In the genomic region with DNA sequence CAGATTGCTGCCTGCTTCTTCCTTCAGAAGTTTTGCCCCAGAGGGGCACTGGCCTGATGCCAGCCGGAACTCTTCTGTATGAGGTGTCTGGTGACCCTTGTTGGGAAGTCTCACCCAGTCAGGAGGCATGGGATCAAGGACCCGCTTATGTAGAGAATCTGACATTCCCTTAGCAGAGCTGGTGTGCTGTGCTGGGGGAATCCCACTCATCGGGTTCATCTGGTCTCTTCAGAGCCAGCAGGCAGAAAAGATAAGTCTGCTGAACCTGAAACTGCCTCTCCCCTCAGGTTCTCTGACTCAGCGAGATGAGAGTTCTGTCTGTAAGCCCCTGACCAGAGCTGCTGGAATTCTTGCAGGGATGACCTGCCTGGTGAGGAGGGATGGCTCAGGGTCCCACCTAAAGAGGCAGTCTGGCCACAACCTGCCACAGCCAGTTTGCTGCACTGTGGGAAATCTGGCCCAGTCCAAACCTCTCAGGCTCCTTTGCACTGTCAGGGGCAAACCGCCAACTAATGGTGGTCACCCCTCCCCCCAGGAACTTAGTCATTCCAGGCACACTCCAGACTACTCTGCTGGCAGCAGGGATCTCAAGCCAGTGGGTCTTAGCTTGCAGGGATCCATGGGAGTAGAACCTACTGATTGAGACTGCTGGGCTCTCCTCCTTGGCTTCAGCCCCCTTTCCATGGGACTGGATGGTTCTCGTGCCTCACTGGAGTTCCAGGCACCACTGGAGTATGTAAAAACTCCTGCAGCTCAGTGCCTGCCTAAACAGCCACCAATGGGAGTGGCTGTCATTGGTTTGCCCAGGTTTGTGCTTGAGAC, we compare ENCODE assay signal across 8 cellular contexts. TPM values are rescaled to one million over a fixed set of nuclear protein-coding genes. Genes with fewer than 3 reads are reported as not detected.
A peak's percentile ranks its signal among the peaks of the same experiment; 100 is the strongest.
DNase-seq lines count a peak whose midpoint lies in the region; ATAC-seq and TF ChIP-seq lines count a peak whose summit lies in the region.

No MANE protein-coding gene starts in this region.

- H3K36me3 ChIP-seq in mesodermal cell (ENCODE audit: control insufficient read depth, insufficient read depth, low read length) (peaks cover 7% of the 10 kb centered on the region), uterus (no peaks in the 10 kb centered on the region)

- peaks cover 73% of the 10 kb centered on the region for H3K4me1 Mint-ChIP-seq in T-helper 17 cell

- H3K4me1 ChIP-seq in mesodermal cell (ENCODE audit: control insufficient read depth, insufficient read depth, low read length, poor library complexity, severe bottlenecking) (peaks cover 16% of the 10 kb centered on the region), uterus (peaks cover 0 to under 1% of the 10 kb centered on the region in 2 donors)

- peak overlapping the region; percentile 98 for H3K27ac Mint-ChIP-seq in T-helper 17 cell

- H3K4me3 Mint-ChIP-seq in T-helper 17 cell = peak overlapping the region; percentile 98

- TF ChIP-seq CTCF in choroid plexus epithelial cell (conservative IDR thresholded peaks at IDR 0.05; ENCODE audit: low read depth, low read length) (no peak), uterus (IDR thresholded peaks at IDR 0.05) (no peak)

- H3K27me3 Mint-ChIP-seq in T-helper 17 cell = no peaks in the 10 kb centered on the region

- intact Hi-C loops in uterus (cut with DNase I; ENCODE audit: low total_unique reads) = no loop called here

- H3K9me3 ChIP-seq in T-helper 17 cell (ENCODE audit: control insufficient read depth, low read length, poor library complexity, severe bottlenecking) (no peaks in the 10 kb centered on the region), mesodermal cell (ENCODE audit: control insufficient read depth, low read length) (no peaks in the 10 kb centered on the region), uterus (no peaks in the 10 kb centered on the region)

- 85 to 95% methylated on average over 5 of the region's 6 CpGs for WGBS in mesodermal cell (ENCODE audit: insufficient coverage in 2 of 2), 2 experiments

- TF ChIP-seq POLR2A in uterus (IDR thresholded peaks at IDR 0.05) = no peak

- ATAC-seq in HG03196 (IDR thresholded peaks at IDR 0.05; ENCODE audit: unreplicated experiment) (peak; percentile 27), T-helper 17 cell (peak; percentile 66)

- H3K27ac ChIP-seq in mesodermal cell (ENCODE audit: low read depth, low read length, severe bottlenecking) = peak overlapping the region; percentile 81
- no peak overlapping the region for H3K27ac ChIP-seq in uterus

- peaks cover 23% of the 10 kb centered on the region for H3K36me3 Mint-ChIP-seq in T-helper 17 cell (ENCODE audit: low read depth)

- DNase-seq in DMS53 (lab: John Stamatoyannopoulos, UW) (peak; percentile 71), DMS53 treated with DMSO at 0.1 percent for 48 hours (lab: John Stamatoyannopoulos, UW; ENCODE audit: unreplicated experiment) (no peak), T-helper 17 cell (peak; percentile 24 to 50 (median 26)), choroid plexus epithelial cell (ENCODE audit: low read depth) (peak; percentile 93), uterus (peak; percentile 32 to 54), retina (no peak)

- H3K4me3 ChIP-seq in choroid plexus epithelial cell (ENCODE audit: low read depth, low read length) = no peak overlapping the region
- H3K4me3 ChIP-seq in mesodermal cell (ENCODE audit: extremely low read depth, insufficient read depth, low read length, poor library complexity, severe bottlenecking) = no peak overlapping the region
- H3K4me3 ChIP-seq in uterus = no peak overlapping the region

- no peaks in the 10 kb centered on the region for H3K27me3 ChIP-seq in uterus

RNA-seq across cellular contexts. Expression of a gene that starts 4.1 kb away (rescaled TPM):
- total RNA-seq in T-helper 17 cell (100 to 1,000 TPM; 151 to 173 TPM), uterus (10 to 100 TPM in 2 of 4 donors, 1 to 10 TPM in 2; 6.8 to 22.8 (median 13.9) TPM)
- polyA plus RNA-seq in mesodermal cell (2013, experiment 1 of 2) = 6.2 TPM
- polyA plus RNA-seq in mesodermal cell (2013, experiment 2 of 2) = 6.6 TPM

RNA-seq across cellular contexts. Expression of a gene that starts 59.3 kb away (rescaled TPM):
- total RNA-seq in T-helper 17 cell (1 to 10 TPM; 1.5 TPM), uterus (1 to 10 TPM in 1 of 4 donors, not detected in 3; 1.9 TPM)
- not detected for polyA plus RNA-seq in mesodermal cell (2013, experiment 1 of 2)
- polyA plus RNA-seq in mesodermal cell (2013, experiment 2 of 2) = not detected

Comparison
In these comparisons a context has a peak if more than half of its experiments do, and no peak if none do; other contexts are left out.
1. DNase-seq: peak in DMS53 (single experiment), T-helper 17 cell (3 of 3), choroid plexus epithelial cell (single experiment) and uterus (2 of 2); none in DMS53 treated with DMSO at 0.1 percent for 48 hours (single experiment) and retina (single experiment).
2. RNA of a gene that starts 4.1 kb away (total RNA-seq): 151 to 173 TPM in T-helper 17 cell; 6.8 to 22.8 TPM in uterus; every median in the first group is over 4 times any median in the second.